1 cellular context compared by ENCODE assay signal in genomic region chr3:195909645-195910498, GRCh38.
A peak's percentile ranks its signal among the peaks of the same experiment; 100 is the strongest.
TF ChIP-seq lines count a peak whose summit lies in the region.

No MANE protein-coding gene starts in this region.

TF ChIP-seq in K562, 482 proteins besides CTCF, POLR2A, EP300 and RAD21 (continued from another document and continues in another):
- no peak for TF ChIP-seq SNAPC5 (CRISPR knock-in tag; IDR thresholded peaks at IDR 0.05)
- TF ChIP-seq ZNF511 (CRISPR knock-in tag; IDR thresholded peaks at IDR 0.05) = 0 out of 2 replicates have a peak, but pooled peaks have one; percentile 51
- no peak for TF ChIP-seq MLX (CRISPR knock-in tag; conservative IDR thresholded peaks at IDR 0.05)
- no peak for TF ChIP-seq PPARD (CRISPR knock-in tag; IDR thresholded peaks at IDR 0.05)
- no peak for TF ChIP-seq ZNF785 (CRISPR knock-in tag; IDR thresholded peaks at IDR 0.05)
- TF ChIP-seq THRAP3 (IDR thresholded peaks at IDR 0.05; ENCODE audit: borderline replicate concordance) = no peak
- TF ChIP-seq LARP7 (IDR thresholded peaks at IDR 0.05) = no peak
- TF ChIP-seq ATF1 (CRISPR knock-in tag; IDR thresholded peaks at IDR 0.05) = no peak
- TF ChIP-seq ATF1 (tag; IDR thresholded peaks at IDR 0.05) = no peak
- TF ChIP-seq CGGBP1 (CRISPR knock-in tag; IDR thresholded peaks at IDR 0.05) = no peak
- no peak for TF ChIP-seq SAP30 (IDR thresholded peaks at IDR 0.05; ENCODE audit: borderline replicate concordance, insufficient read depth, low read depth, low read length, poor library complexity, severe bottlenecking)
- TF ChIP-seq TCF7L2 (IDR thresholded peaks at IDR 0.05; ENCODE audit: low read depth, low read length) = no peak
- TF ChIP-seq RBM25 (IDR thresholded peaks at IDR 0.05; ENCODE audit: low read depth, low read length, severe bottlenecking) = no peak
- no peak for TF ChIP-seq SIN3B (IDR thresholded peaks at IDR 0.05; ENCODE audit: low read depth)
- TF ChIP-seq ZC3H11A (IDR thresholded peaks at IDR 0.05; ENCODE audit: low read depth, low read length) = no peak
- TF ChIP-seq TGIF2 (CRISPR knock-in tag; IDR thresholded peaks at IDR 0.05) = no peak
- peak; percentile 48; the same call in 1 of the 2 replicates for TF ChIP-seq ZNF263 (CRISPR knock-in tag; IDR thresholded peaks at IDR 0.05; ENCODE audit: borderline replicate concordance)
- TF ChIP-seq ZNF75A (CRISPR knock-in tag; IDR thresholded peaks at IDR 0.05) = no peak
- no peak for TF ChIP-seq PREB (CRISPR knock-in tag; IDR thresholded peaks at IDR 0.05)
- no peak for TF ChIP-seq TCF15 (CRISPR knock-in tag; IDR thresholded peaks at IDR 0.05)
- TF ChIP-seq EP400 (IDR thresholded peaks at IDR 0.05) = no peak
- TF ChIP-seq ZNF212 (CRISPR knock-in tag; IDR thresholded peaks at IDR 0.05) = no peak
- no peak for TF ChIP-seq BACH1 (tag; IDR thresholded peaks at IDR 0.05)
- no peak for TF ChIP-seq ZNF384 (IDR thresholded peaks at IDR 0.05; ENCODE audit: low read depth, low read length)
- TF ChIP-seq XRCC3 (IDR thresholded peaks at IDR 0.05) = no peak
- TF ChIP-seq TEAD1 (CRISPR knock-in tag; IDR thresholded peaks at IDR 0.05) = no peak
- TF ChIP-seq CLOCK (CRISPR knock-in tag; IDR thresholded peaks at IDR 0.05; ENCODE audit: borderline replicate concordance) = no peak
- TF ChIP-seq FOSL1 (tag; conservative IDR thresholded peaks at IDR 0.05) = no peak
- no peak for TF ChIP-seq RREB1 (CRISPR knock-in tag; IDR thresholded peaks at IDR 0.05)
- no peak for TF ChIP-seq RFX7 (CRISPR knock-in tag; IDR thresholded peaks at IDR 0.05)
- no peak for TF ChIP-seq IRF1 (CRISPR knock-in tag; IDR thresholded peaks at IDR 0.05; ENCODE audit: borderline replicate concordance)
- peak; percentile 89 to 90 for TF ChIP-seq NRF1 (conservative IDR thresholded peaks at IDR 0.05 in 1 of 2, IDR thresholded peaks at IDR 0.05 in 1 of 2)
- no peak for TF ChIP-seq FUS (optimal IDR thresholded peaks at IDR 0.05; ENCODE audit: low read depth, low read length)
- TF ChIP-seq CHD2 (IDR thresholded peaks at IDR 0.05; ENCODE audit: low read depth, low read length) = no peak
- 0 out of 2 replicates have a peak, but pooled peaks have one; percentile 14 for TF ChIP-seq MGA (IDR thresholded peaks at IDR 0.05)
- TF ChIP-seq SIX5 (IDR thresholded peaks at IDR 0.05; ENCODE audit: borderline replicate concordance in 1 of 2, insufficient read depth in 1 of 2, low read depth in 1 of 2, low read length in 2 of 2) = no peak
- TF ChIP-seq NFRKB (IDR thresholded peaks at IDR 0.05; ENCODE audit: low read depth) = no peak
